In genomic region chr3:74614133-74614967, GRCh38 we compare ENCODE assay signal across 9 cellular contexts. TPM values are rescaled to one million over a fixed set of nuclear protein-coding genes. Genes with fewer than 3 reads are reported as not detected.
DNase-seq lines count a peak whose midpoint lies in the region; ATAC-seq and TF ChIP-seq lines count a peak whose summit lies in the region.
"Had no signal": no experiment of that assay in that cellular context is flagged by ENCODE, and none has a peak within 500 bp of the region (broad histone marks: within the 10 kb centered on the region; RNA-seq: fewer than 3 reads in every experiment).

CNTN3 (minus strand) TSS chr3:74614659; CDS start chr3:74521112, 93,547 bp downstream.

- H3K9me3 Mint-ChIP-seq in activated naive CD4-positive, alpha-beta T cell treated with anti-CD3 and anti-CD28 coated beads, Interleukin-2, amount 50 U/mL, for 72 hours, result peaks cover 4 to 18% of the 10 kb centered on the region in 2 donors

- WGBS in mesenchymal stem cell, result 6% methylated on average over 58 of the region's 107 CpGs
- 0 to 4% methylated on average over 15 to 51 of the region's 107 CpGs for WGBS in tibial nerve, 2 donors

- H2AK5ac ChIP-seq in mesenchymal stem cell (ENCODE audit: low read length, severe bottlenecking), result no peak within 1 kb of the TSS

- TF ChIP-seq POLR2A in tibial nerve (IDR thresholded peaks at IDR 0.05), result no peak

- no peak within 1 kb of the TSS for H3K23ac ChIP-seq in mesenchymal stem cell (ENCODE audit: low read length in 2 of 2)

- H3K27me3 ChIP-seq in endocrine pancreas (ENCODE audit: control insufficient read depth, insufficient read depth, low read length), result no peaks in the 10 kb centered on the region
- peaks cover 5 to 19% of the 10 kb centered on the region in 2 experiments for H3K27me3 ChIP-seq in mesenchymal stem cell (ENCODE audit: control insufficient read depth in 1 of 2, insufficient read depth in 1 of 2, low read length in 2 of 2)
- H3K27me3 ChIP-seq in tibial nerve, result peaks cover 0 to 9% of the 10 kb centered on the region in 2 donors
- H3K27me3 ChIP-seq: BLaER1 treated with 17β-estradiol and CSF1 and Interleukin-3, amounts not matched to agents 10 nM and 100 nM had no signal

- H2BK15ac ChIP-seq in mesenchymal stem cell (ENCODE audit: low read depth, poor library complexity, severe bottlenecking), result no peak within 1 kb of the TSS

- H3K4me2 ChIP-seq in mesenchymal stem cell (ENCODE audit: low read length, poor library complexity, severe bottlenecking), result no peak within 1 kb of the TSS

- H3K79me1 ChIP-seq in mesenchymal stem cell (replicated peaks; ENCODE audit: low read length, poor library complexity, severe bottlenecking), result no peaks in the 10 kb centered on the region

- H3K4me1 ChIP-seq in endocrine pancreas (ENCODE audit: control insufficient read depth, insufficient read depth, low read length) (peaks cover 3% of the 10 kb centered on the region), mesenchymal stem cell (ENCODE audit: control insufficient read depth, insufficient read depth, low read depth, low read length) (peaks cover 1% of the 10 kb centered on the region), tibial nerve (peaks cover 0 to 8% (median 0%) of the 10 kb centered on the region in 4 donors)

- DNase-seq in NCI-H2081 (lab: John Stamatoyannopoulos, UW) (peak; percentile 45 to 61), NCI-H2081 treated with DMSO at 0.1 percent for 48 hours (lab: John Stamatoyannopoulos, UW) (no peak), mesenchymal stem cell (no peak), tibial nerve (ENCODE audit: low spot score in 2 of 2) (no peak), dedifferentiated amniotic fluid mesenchymal stem cell (ENCODE audit: extremely low spot score) (no peak), HuH-7 (ENCODE audit: low spot score) (no peak)
- DNase-seq in activated naive CD4-positive, alpha-beta T cell treated with anti-CD3 and anti-CD28 coated beads, Interleukin-2, amount 50 U/mL, for 72 hours (ENCODE audit: low spot score in 2 of 2), result no peak

- H3K14ac ChIP-seq in mesenchymal stem cell (ENCODE audit: low read length in 2 of 2), result no peak within 1 kb of the TSS

- no peaks in the 10 kb centered on the region for H3K9me3 ChIP-seq in endocrine pancreas (ENCODE audit: control insufficient read depth, low read length)
- no peaks in the 10 kb centered on the region for H3K9me3 ChIP-seq in mesenchymal stem cell (ENCODE audit: control insufficient read depth, low read length)
- no peaks in the 10 kb centered on the region for H3K9me3 ChIP-seq in tibial nerve

- no peak within 1 kb of the TSS for H2BK120ac ChIP-seq in mesenchymal stem cell (ENCODE audit: low read depth, low read length)

- H2BK5ac ChIP-seq in mesenchymal stem cell (ENCODE audit: low read depth, low read length, poor library complexity, severe bottlenecking), result no peak within 1 kb of the TSS

- H3K27ac Mint-ChIP-seq in activated naive CD4-positive, alpha-beta T cell treated with anti-CD3 and anti-CD28 coated beads, Interleukin-2, amount 50 U/mL, for 72 hours, result no peak within 1 kb of the TSS

- no peak within 1 kb of the TSS for H3K4ac ChIP-seq in mesenchymal stem cell (ENCODE audit: low read depth in 1 of 2, low read length in 2 of 2)

- H3K4me3 ChIP-seq in endocrine pancreas (ENCODE audit: control insufficient read depth, insufficient read depth, low read length) (peak within 1 kb of the TSS; percentile 80), mesenchymal stem cell (ENCODE audit: insufficient read depth in 1 of 2, low read depth in 1 of 2, low read length in 2 of 2) (peak within 1 kb of the TSS in 1 of 2 experiments; percentile 80), tibial nerve (peak within 1 kb of the TSS; percentile 26 to 54 (median 28))
- H3K4me3 ChIP-seq: BLaER1 treated with 17β-estradiol and CSF1 and Interleukin-3, amounts not matched to agents 10 nM and 100 nM had no signal

- no peak within 1 kb of the TSS for H4K91ac ChIP-seq in mesenchymal stem cell (ENCODE audit: low read length)

- no peak for ATAC-seq in activated naive CD4-positive, alpha-beta T cell treated with anti-CD3 and anti-CD28 coated beads, Interleukin-2, amount 50 U/mL, for 72 hours

- no peak for TF ChIP-seq EP300 in tibial nerve (IDR thresholded peaks at IDR 0.05)

- TF ChIP-seq CTCF in tibial nerve (IDR thresholded peaks at IDR 0.05), result no peak

- H4K8ac ChIP-seq in mesenchymal stem cell (ENCODE audit: low read length), result no peak within 1 kb of the TSS

- no peak within 1 kb of the TSS for H2BK12ac ChIP-seq in mesenchymal stem cell (ENCODE audit: low read length in 2 of 2)

- no peak within 1 kb of the TSS for H3K18ac ChIP-seq in mesenchymal stem cell (ENCODE audit: low read depth in 1 of 2, low read length in 2 of 2)

- H3K36me3 ChIP-seq in endocrine pancreas (ENCODE audit: control insufficient read depth, insufficient read depth, low read length) (no peaks in the 10 kb centered on the region), mesenchymal stem cell (ENCODE audit: control insufficient read depth in 1 of 2, insufficient read depth in 2 of 2, low read depth in 1 of 2, low read length in 2 of 2) (no peaks in the 10 kb centered on the region), tibial nerve (no peaks in the 10 kb centered on the region)
- H3K36me3 ChIP-seq: BLaER1 treated with 17β-estradiol and CSF1 and Interleukin-3, amounts not matched to agents 10 nM and 100 nM had no signal

- H3K9ac ChIP-seq in endocrine pancreas (ENCODE audit: control insufficient read depth, insufficient read depth, low read length) (peak within 1 kb of the TSS; percentile 56), mesenchymal stem cell (ENCODE audit: low read length) (peak within 1 kb of the TSS; percentile 74)
- H3K9ac ChIP-seq: BLaER1 treated with 17β-estradiol and CSF1 and Interleukin-3, amounts not matched to agents 10 nM and 100 nM had no signal

- no peak within 1 kb of the TSS for H3K27ac ChIP-seq in mesenchymal stem cell (ENCODE audit: low read length, poor library complexity, severe bottlenecking)
- no peak within 1 kb of the TSS for H3K27ac ChIP-seq in tibial nerve
- H3K27ac ChIP-seq: BLaER1 treated with 17β-estradiol and CSF1 and Interleukin-3, amounts not matched to agents 10 nM and 100 nM had no signal

- H3K36me3 Mint-ChIP-seq in activated naive CD4-positive, alpha-beta T cell treated with anti-CD3 and anti-CD28 coated beads, Interleukin-2, amount 50 U/mL, for 72 hours, result peaks cover 0 to 15% of the 10 kb centered on the region in 2 donors

- H2AFZ ChIP-seq in mesenchymal stem cell (ENCODE audit: low read depth, low read length), result peak within 1 kb of the TSS; percentile 39

RNA-seq across cellular contexts. Expression of gene CNTN3, which starts in this region (rescaled TPM):
- polyA plus RNA-seq in mesenchymal stem cell (2013, experiment 1 of 2), result 0.03 TPM
- 0.03 TPM for polyA plus RNA-seq in mesenchymal stem cell (2013, experiment 2 of 2)
- 1 to 10 TPM; 1.5 to 3.6 (median 2.3) TPM for total RNA-seq in tibial nerve
- total RNA-seq in activated naive CD4-positive, alpha-beta T cell treated with anti-CD3 and anti-CD28 coated beads, Interleukin-2, amount 50 U/mL, for 72 hours, result not detected

Comparison
In these comparisons a context has a peak if more than half of its experiments do, and no peak if none do; other contexts are left out.
1. DNase-seq: peak in NCI-H2081 (2 of 2); none in NCI-H2081 treated with DMSO at 0.1 percent for 48 hours (single experiment), mesenchymal stem cell (single experiment), tibial nerve (0 of 2), activated naive CD4-positive, alpha-beta T cell treated with anti-CD3 and anti-CD28 coated beads, Interleukin-2, amount 50 U/mL, for 72 hours (0 of 2), dedifferentiated amniotic fluid mesenchymal stem cell (single experiment) and HuH-7 (single experiment).